In the genomic region with DNA sequence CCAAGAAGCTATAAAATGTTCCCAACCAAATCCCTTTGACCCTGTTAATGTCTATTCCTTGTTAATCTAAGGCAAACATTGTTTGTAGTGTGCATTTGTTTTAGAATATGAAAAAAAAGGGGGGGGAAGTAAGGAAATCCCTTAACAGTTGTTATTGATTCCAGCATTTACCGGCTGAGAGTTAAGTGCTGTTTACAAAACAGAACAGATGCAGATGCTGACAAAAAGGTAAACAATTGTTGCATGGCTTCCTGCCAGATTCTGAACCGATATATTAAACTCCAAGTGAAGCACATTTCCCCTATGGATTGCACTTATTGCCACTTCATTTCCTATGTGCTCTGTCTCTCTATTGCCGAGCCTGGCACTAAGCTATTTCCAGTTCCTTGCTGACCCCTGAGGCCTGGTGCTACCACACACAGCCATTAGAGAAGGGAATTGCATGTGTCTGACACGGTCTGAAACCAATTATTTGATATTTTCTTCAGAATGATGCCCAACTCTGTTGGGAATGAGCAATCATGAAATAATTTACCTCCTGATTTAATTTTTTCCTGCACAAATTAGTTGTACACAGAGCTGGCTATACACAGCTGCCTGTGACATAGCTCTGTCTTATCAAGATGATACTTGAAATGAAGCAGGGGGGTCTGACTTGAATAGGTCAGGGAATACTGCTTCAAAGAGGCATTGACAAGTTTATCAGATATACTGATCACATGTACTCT, we compare ENCODE assay signal across 17 cellular contexts.
DNase-seq lines count a peak whose midpoint lies in the region.
"Had no signal": no experiment of that assay in that cellular context is flagged by ENCODE, and none has a peak within 500 bp of the region (broad histone marks: within the 10 kb centered on the region; RNA-seq: fewer than 3 reads in every experiment).

No MANE protein-coding gene starts in this region.

- no peaks in the 10 kb centered on the region for H3K79me1 ChIP-seq in mesendoderm (ENCODE audit: low read length)

- H2BK15ac ChIP-seq in mesendoderm (replicated peaks; ENCODE audit: low read depth): no peak overlapping the region

- no peak overlapping the region for H3K9ac ChIP-seq in mesendoderm (ENCODE audit: low read length)

- no peak overlapping the region for H4K8ac ChIP-seq in mesendoderm (ENCODE audit: low read depth, low read length)

- H2BK5ac ChIP-seq in mesendoderm (ENCODE audit: low read length): no peak overlapping the region

- no peak overlapping the region for H3K56ac ChIP-seq in mesendoderm (ENCODE audit: low read length)

- no peaks in the 10 kb centered on the region for H3K79me2 ChIP-seq in mesendoderm (ENCODE audit: control insufficient read depth, insufficient read depth, low read length)

- H2BK120ac ChIP-seq in mesendoderm (ENCODE audit: low read depth, low read length): no peak overlapping the region

- no peaks in the 10 kb centered on the region for H3K4me1 ChIP-seq in mesendoderm (ENCODE audit: control insufficient read depth, low read depth, low read length)
- H3K4me1 ChIP-seq: HAP-1, sigmoid colon, transverse colon had no signal

- no peak overlapping the region for H4K5ac ChIP-seq in mesendoderm (ENCODE audit: low read length)

- H2AK5ac ChIP-seq in mesendoderm (ENCODE audit: low read length): no peak overlapping the region

- no CpG with 5 or more reads among the region's 4 CpGs for WGBS in mesendoderm (ENCODE audit: extremely low coverage, insufficient coverage, low lambda C conversion rate)

- no peak overlapping the region for H3K4me3 ChIP-seq in mesendoderm (ENCODE audit: low read length)
- H3K4me3 ChIP-seq: HAP-1, MG63, sigmoid colon, transverse colon had no signal

- no peak overlapping the region for H3K18ac ChIP-seq in mesendoderm (ENCODE audit: low read length)

- peak; percentile 3 to 74 (median 25) for DNase-seq in NCI-H1417 (lab: John Stamatoyannopoulos, UW)
- DNase-seq in NCI-H1417 treated with DMSO at 0.1 percent for 48 hours (lab: John Stamatoyannopoulos, UW): no peak
- DNase-seq in NCI-H1105 treated with DMSO at 0.1 percent for 48 hours (lab: John Stamatoyannopoulos, UW): peak; percentile 75
- peak; percentile 10 for DNase-seq in NCI-H774 (lab: John Stamatoyannopoulos, UW)
- peak; percentile 6 for DNase-seq in left kidney (ENCODE audit: low read depth, low spot score)
- DNase-seq in T-helper 9 cell: no peak
- no peak for DNase-seq in stimulated activated CD4-positive, alpha-beta T cell treated with anti-CD3 and anti-CD28 coated beads, Interleukin-4, amount 100 ng/mL, for 1 hour
- DNase-seq in mesendoderm: no peak
- DNase-seq: activated CD4-positive, alpha-beta T cell treated with anti-CD3 and anti-CD28 coated beads for 36 hours; EL; erythroblast; IMR-90; MG63; SIG-M5; sigmoid colon; transverse colon had no signal

- H3K23ac ChIP-seq in mesendoderm (ENCODE audit: low read length): no peak overlapping the region

- no peaks in the 10 kb centered on the region for H3K36me3 ChIP-seq in mesendoderm (ENCODE audit: control insufficient read depth, insufficient read depth, low read length)
- H3K36me3 ChIP-seq: HAP-1, MG63, sigmoid colon, transverse colon had no signal

- H3K27ac ChIP-seq in mesendoderm (ENCODE audit: low read depth, low read length): no peak overlapping the region
- H3K27ac ChIP-seq: sigmoid colon, transverse colon had no signal

- H3K27me3 ChIP-seq in mesendoderm (ENCODE audit: insufficient read depth, low read length, poor library complexity): no peaks in the 10 kb centered on the region
- H3K27me3 ChIP-seq: MG63, sigmoid colon, transverse colon had no signal

- H3K4me2 ChIP-seq in mesendoderm (ENCODE audit: low read length): no peak overlapping the region

- no peak overlapping the region for H3K4ac ChIP-seq in mesendoderm (ENCODE audit: low read depth, low read length)

Comparison
In these comparisons a context has a peak if more than half of its experiments do, and no peak if none do; other contexts are left out.
1. DNase-seq: peak in NCI-H1417 (3 of 3), NCI-H1105 treated with DMSO at 0.1 percent for 48 hours (single experiment), NCI-H774 (single experiment) and left kidney (single experiment); none in NCI-H1417 treated with DMSO at 0.1 percent for 48 hours (single experiment), T-helper 9 cell (single experiment), stimulated activated CD4-positive, alpha-beta T cell treated with anti-CD3 and anti-CD28 coated beads, Interleukin-4, amount 100 ng/mL, for 1 hour (single experiment) and mesendoderm (single experiment).